13 cellular contexts compared by ENCODE assay signal in the genomic region with DNA sequence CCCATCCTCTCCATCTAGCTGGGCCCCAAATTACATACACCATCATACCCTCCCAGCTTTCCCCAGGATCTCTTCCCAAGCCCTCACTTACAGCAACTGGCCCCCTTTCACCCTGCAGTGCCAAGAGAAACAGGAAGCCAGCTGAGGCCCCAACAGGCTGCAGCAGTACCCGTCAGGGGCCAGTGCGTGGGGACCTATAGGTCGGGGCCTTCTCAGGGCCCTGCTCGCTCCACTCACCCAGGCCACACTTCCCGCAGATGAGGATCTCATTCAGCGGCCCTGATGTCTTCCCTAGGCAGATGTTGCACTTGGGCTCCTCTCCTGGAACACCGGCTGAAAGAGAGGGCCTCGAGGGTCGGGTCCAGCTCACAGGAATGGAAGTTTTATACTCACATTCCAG. TPM values are rescaled to one million over a fixed set of nuclear protein-coding genes. Genes with fewer than 3 reads are reported as not detected.
DNase-seq lines count a peak whose midpoint lies in the region; ATAC-seq and TF ChIP-seq lines count a peak whose summit lies in the region.
"Had no signal": no experiment of that assay in that cellular context is flagged by ENCODE, and none has a peak within 500 bp of the region (broad histone marks: within the 10 kb centered on the region; RNA-seq: fewer than 3 reads in every experiment).

No MANE protein-coding gene starts in this region.

- peaks cover 63% of the 10 kb centered on the region for H3K36me3 Mint-ChIP-seq in activated CD8-positive, alpha-beta memory T cell treated with anti-CD3 and anti-CD28 coated beads, Interleukin-2, amount 10 ng/mL, durations not matched to agents 7 days and 5 days

- H3K9me3 Mint-ChIP-seq in activated CD8-positive, alpha-beta memory T cell treated with anti-CD3 and anti-CD28 coated beads, Interleukin-2, amount 10 ng/mL, durations not matched to agents 7 days and 5 days (ENCODE audit: low read depth) = no peaks in the 10 kb centered on the region

- H3K4me1 Mint-ChIP-seq in activated CD8-positive, alpha-beta memory T cell treated with anti-CD3 and anti-CD28 coated beads, Interleukin-2, amount 10 ng/mL, durations not matched to agents 7 days and 5 days = peaks cover 57% of the 10 kb centered on the region

- no peaks in the 10 kb centered on the region for H3K9me3 ChIP-seq in SU-DHL-6 (ENCODE audit: insufficient read depth, low read length)
- no peaks in the 10 kb centered on the region for H3K9me3 ChIP-seq in esophagus muscularis mucosa
- H3K9me3 ChIP-seq in tibial artery = no peaks in the 10 kb centered on the region
- H3K9me3 ChIP-seq: suprapubic skin had no signal

- intact Hi-C loops in esophagus muscularis mucosa (cut with DNase I) = no loop called here
- intact Hi-C loops in tibial artery (cut with DNase I; ENCODE audit: low total_unique reads) = no loop called here

- peak overlapping the region; percentile 98 for H3K27ac Mint-ChIP-seq in activated CD8-positive, alpha-beta memory T cell treated with anti-CD3 and anti-CD28 coated beads, Interleukin-2, amount 10 ng/mL, durations not matched to agents 7 days and 5 days

- peaks cover under 1% of the 10 kb centered on the region; the same call in 1 of the 2 replicates for H3K79me2 ChIP-seq in SU-DHL-6 (ENCODE audit: insufficient read depth, low read length)

- H2AFZ ChIP-seq in SU-DHL-6 (ENCODE audit: low read depth, low read length, severe bottlenecking) = no peak overlapping the region

- H4K20me1 ChIP-seq in SU-DHL-6 (ENCODE audit: low read depth, low read length) = no peaks in the 10 kb centered on the region

- TF ChIP-seq EP300 in esophagus muscularis mucosa (IDR thresholded peaks at IDR 0.05) = no peak

- H3K9me2 ChIP-seq in SU-DHL-6 (replicated peaks; ENCODE audit: insufficient read depth, low read length) = no peaks in the 10 kb centered on the region

- H3K27me3 ChIP-seq in SU-DHL-6 (ENCODE audit: low read length) (no peaks in the 10 kb centered on the region), esophagus muscularis mucosa (no peaks in the 10 kb centered on the region), tibial artery (no peaks in the 10 kb centered on the region)
- H3K27me3 ChIP-seq: suprapubic skin had no signal

- H3K27ac ChIP-seq in SU-DHL-6 (ENCODE audit: low read depth, low read length) (peak overlapping the region; percentile 69), esophagus muscularis mucosa (replicated peaks in 1 of 4) (peak overlapping the region; percentile 91 to 93 (median 92)), tibial artery (peak overlapping the region; percentile 81 to 87)

- H3K4me3 Mint-ChIP-seq in activated CD8-positive, alpha-beta memory T cell treated with anti-CD3 and anti-CD28 coated beads, Interleukin-2, amount 10 ng/mL, durations not matched to agents 7 days and 5 days = no peak overlapping the region

- H3F3A ChIP-seq in SU-DHL-6 (ENCODE audit: insufficient read depth) = peaks cover 53% of the 10 kb centered on the region

- H3K4me3 ChIP-seq in SU-DHL-6 (ENCODE audit: insufficient read depth, low read length, poor library complexity, severe bottlenecking) (no peak overlapping the region), esophagus muscularis mucosa (no peak overlapping the region), tibial artery (no peak overlapping the region)

- no peak for TF ChIP-seq POLR2A in esophagus muscularis mucosa (IDR thresholded peaks at IDR 0.05; ENCODE audit: low read depth)

- 80% methylated on average over 9 of the region's 9 CpGs for WGBS in esophagus muscularis mucosa

- H3K9ac ChIP-seq in SU-DHL-6 (ENCODE audit: low read length) = no peak overlapping the region

- H3K27me3 Mint-ChIP-seq in activated CD8-positive, alpha-beta memory T cell treated with anti-CD3 and anti-CD28 coated beads, Interleukin-2, amount 10 ng/mL, durations not matched to agents 7 days and 5 days = no peaks in the 10 kb centered on the region

- peaks cover 14% of the 10 kb centered on the region for H3K36me3 ChIP-seq in SU-DHL-6 (ENCODE audit: low read length)
- H3K36me3 ChIP-seq in esophagus muscularis mucosa = peaks cover 17 to 58% (median 45%) of the 10 kb centered on the region in 4 donors
- H3K36me3 ChIP-seq in tibial artery = peaks cover 7 to 53% (median 34%) of the 10 kb centered on the region in 3 donors

- DNase-seq in activated CD8-positive, alpha-beta memory T cell treated with anti-CD3 and anti-CD28 coated beads, Interleukin-2, amount 10 ng/mL, durations not matched to agents 7 days and 5 days = no peak
- DNase-seq in activated CD8-positive, alpha-beta memory T cell treated with anti-CD3 and anti-CD28 coated beads, Interleukin-2, amount 50 U/mL, for 48 hours = no peak
- DNase-seq in esophagus muscularis mucosa (ENCODE audit: extremely low spot score) (no peak), tibial artery (no peak), NCI-H2171 (lab: John Stamatoyannopoulos, UW) (no peak), dedifferentiated amniotic fluid mesenchymal stem cell (ENCODE audit: extremely low spot score) (no peak)
- DNase-seq: hippocampal formation, NCI-H1105 treated with DMSO at 0.1 percent for 48 hours, NCI-H446, T-helper 9 cell had no signal

- H3K4me2 ChIP-seq in SU-DHL-6 (ENCODE audit: low read depth, low read length, poor library complexity, severe bottlenecking) = no peak overlapping the region

- H3K4me1 ChIP-seq in esophagus muscularis mucosa = peaks cover 6 to 27% (median 23%) of the 10 kb centered on the region in 4 donors
- peaks cover 0 to 17% (median 12%) of the 10 kb centered on the region in 4 donors for H3K4me1 ChIP-seq in tibial artery

- no peak for ATAC-seq in activated CD8-positive, alpha-beta memory T cell treated with anti-CD3 and anti-CD28 coated beads, Interleukin-2, amount 10 ng/mL, durations not matched to agents 7 days and 5 days
- no peak for ATAC-seq in HG02642 (IDR thresholded peaks at IDR 0.05; ENCODE audit: poor library complexity, unreplicated experiment)

- TF ChIP-seq CTCF in SU-DHL-6 (IDR thresholded peaks at IDR 0.05; ENCODE audit: insufficient read depth, low read length, poor library complexity, severe bottlenecking) = no peak
- no peak for TF ChIP-seq CTCF in esophagus muscularis mucosa (IDR thresholded peaks at IDR 0.05)
- no peak for TF ChIP-seq CTCF in tibial artery (IDR thresholded peaks at IDR 0.05)

- CTCF ChIA-PET in activated CD8-positive, alpha-beta memory T cell treated with anti-CD3 and anti-CD28 coated beads, Interleukin-2, amount 10 ng/mL, durations not matched to agents 7 days and 5 days (lab: Charles Lee) = interaction anchor here (0.9 to 4.4 kb wide), 12 partner anchors 14 to 202 kb away, joined by 3 to 42 read pairs (median 9); partner anchors contain the start of genes FBXW2 and TRAF1

RNA-seq across cellular contexts. Expression of gene PHF19, which starts 6.8 kb away (rescaled TPM):
- total RNA-seq in activated CD8-positive, alpha-beta memory T cell treated with anti-CD3 and anti-CD28 coated beads, Interleukin-2, amount 10 ng/mL, durations not matched to agents 7 days and 5 days = 100 to 1,000 TPM; 246 to 254 TPM
- total RNA-seq in esophagus muscularis mucosa = 10 to 100 TPM; 36.4 to 57.7 (median 47.8) TPM

RNA-seq across cellular contexts. Expression of gene PSMD5, which starts 27.5 kb away (rescaled TPM):
- total RNA-seq in activated CD8-positive, alpha-beta memory T cell treated with anti-CD3 and anti-CD28 coated beads, Interleukin-2, amount 10 ng/mL, durations not matched to agents 7 days and 5 days = 10 to 100 TPM; 53.6 to 58.9 TPM
- total RNA-seq in esophagus muscularis mucosa = 10 to 100 TPM; 22.0 to 30.7 (median 25.8) TPM

RNA-seq across cellular contexts. Expression of gene TRAF1, which starts 56.4 kb away (rescaled TPM):
- 100 to 1,000 TPM in 1 of 2 experiments, 10 to 100 TPM in 1; 59.6 to 114 TPM for total RNA-seq in activated CD8-positive, alpha-beta memory T cell treated with anti-CD3 and anti-CD28 coated beads, Interleukin-2, amount 10 ng/mL, durations not matched to agents 7 days and 5 days
- total RNA-seq in esophagus muscularis mucosa = 1 to 10 TPM; 4.0 to 7.4 (median 5.5) TPM

Comparison
In these comparisons a context has a peak if more than half of its experiments do, and no peak if none do; other contexts are left out.
1. RNA of gene PHF19, which starts 6.8 kb away (total RNA-seq): 246 to 254 TPM in activated CD8-positive, alpha-beta memory T cell treated with anti-CD3 and anti-CD28 coated beads, Interleukin-2, amount 10 ng/mL, durations not matched to agents 7 days and 5 days; 36.4 to 57.7 TPM in esophagus muscularis mucosa; every median in the first group is over 4 times any median in the second.
2. RNA of gene TRAF1, which starts 56.4 kb away (total RNA-seq): 59.6 to 114 TPM in activated CD8-positive, alpha-beta memory T cell treated with anti-CD3 and anti-CD28 coated beads, Interleukin-2, amount 10 ng/mL, durations not matched to agents 7 days and 5 days; 4.0 to 7.4 TPM in esophagus muscularis mucosa; every median in the first group is over 4 times any median in the second.
3. Peak in every context shown above with its lines, with median percentiles within 50 percentile points of each other: H3K27ac ChIP-seq.